In the genomic region with DNA sequence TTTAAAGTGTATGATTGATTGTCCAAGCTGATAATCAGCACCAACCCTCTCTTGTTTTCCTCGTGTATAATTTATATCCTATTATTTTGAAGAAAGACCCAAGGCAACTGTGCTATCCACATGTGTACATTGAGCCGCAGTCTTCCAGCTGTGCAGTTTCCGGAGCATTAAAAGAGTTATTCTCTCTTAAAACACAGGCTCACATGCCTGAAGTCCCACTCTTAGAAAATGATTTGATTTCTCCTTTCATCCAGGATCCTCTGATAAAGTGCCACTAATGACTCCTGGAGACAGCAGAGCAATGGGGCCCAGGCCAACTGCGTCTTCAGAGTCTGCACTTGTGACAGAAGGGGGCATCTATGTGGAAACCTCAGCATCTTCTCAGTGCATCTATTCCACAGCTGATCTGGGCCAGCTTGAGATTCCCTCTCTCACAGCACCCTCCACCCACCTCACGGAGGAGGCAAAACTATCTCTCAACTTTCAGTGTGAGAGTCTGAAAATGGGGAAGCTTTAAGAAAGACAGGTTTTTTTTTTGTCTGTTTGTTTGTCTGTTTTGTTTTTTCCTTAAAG, we compare ENCODE assay signal across 11 cellular contexts.
A peak's percentile ranks its signal among the peaks of the same experiment; 100 is the strongest.
DNase-seq lines count a peak whose midpoint lies in the region; ATAC-seq and TF ChIP-seq lines count a peak whose summit lies in the region.
"Had no signal": no experiment of that assay in that cellular context is flagged by ENCODE, and none has a peak within 500 bp of the region (broad histone marks: within the 10 kb centered on the region; RNA-seq: fewer than 3 reads in every experiment).

No MANE protein-coding gene starts in this region.

- H3K4me1 ChIP-seq in heart left ventricle (peaks cover 0 to 33% (median 18%) of the 10 kb centered on the region in 12 donors), vagina (peaks cover 17% of the 10 kb centered on the region)
- H3K4me1 ChIP-seq: prostate gland had no signal

- TF ChIP-seq CTCF in heart left ventricle (IDR thresholded peaks at IDR 0.05) (no peak), coronary artery (IDR thresholded peaks at IDR 0.05) (no peak), vagina (IDR thresholded peaks at IDR 0.05) (no peak)

- H3K27ac ChIP-seq in heart left ventricle (peak overlapping the region; percentile 56 to 84 (median 69)), coronary artery (peak overlapping the region; percentile 69 to 93), vagina (peak overlapping the region; percentile 57)
- H3K27ac ChIP-seq: prostate gland, VCaP had no signal

- ATAC-seq in heart left ventricle (no peak), left cardiac atrium (no peak), GM19397 (IDR thresholded peaks at IDR 0.05; ENCODE audit: unreplicated experiment) (no peak)

- TF ChIP-seq POLR2A in heart left ventricle (IDR thresholded peaks at IDR 0.05) (no peak), vagina (IDR thresholded peaks at IDR 0.05) (no peak)

- intact Hi-C loops in heart left ventricle (cut with DNase I) = loop anchor here in 4 of 10 donors (1.0 to 10.0 kb wide), 6 partner anchors 99 to 1109 kb away; no protein-coding TSS in a partner anchor
- intact Hi-C loops in left cardiac atrium (cut with DNase I) = no loop called here
- intact Hi-C loops in vagina (cut with DNase I) = no loop called here

- H3K9me3 ChIP-seq in heart left ventricle (no peaks in the 10 kb centered on the region), vagina (no peaks in the 10 kb centered on the region)
- H3K9me3 ChIP-seq: prostate gland had no signal

- H3K4me3 ChIP-seq in heart left ventricle (peak overlapping the region in 1 of 12 donors; percentile 22), coronary artery (no peak overlapping the region), vagina (no peak overlapping the region)
- H3K4me3 ChIP-seq: prostate gland had no signal

- H3K36me3 ChIP-seq in heart left ventricle (no peaks in the 10 kb centered on the region), vagina (no peaks in the 10 kb centered on the region)
- H3K36me3 ChIP-seq: prostate gland had no signal

- DNase-seq in heart left ventricle (no peak), left cardiac atrium (no peak), coronary artery (ENCODE audit: low spot score) (no peak), myocyte (ENCODE audit: low read depth) (peak; percentile 19), vagina (ENCODE audit: extremely low spot score in 2 of 2) (no peak), NCI-H345 (lab: John Stamatoyannopoulos, UW) (no peak)
- DNase-seq in activated CD4-positive, alpha-beta T cell treated with anti-CD3 and anti-CD28 coated beads, Interleukin-2, amount 50 U/mL, for 48 hours = no peak
- DNase-seq: NCI-H510A treated with DMSO at 0.1 percent for 48 hours had no signal

- H3K27me3 ChIP-seq in heart left ventricle = no peaks in the 10 kb centered on the region
- no peaks in the 10 kb centered on the region for H3K27me3 ChIP-seq in vagina

- 89 to 94% (median 91%) methylated on average over 5 of the region's 5 CpGs for WGBS in heart left ventricle, 4 donors
